ENCODE assay signal across 17 cellular contexts in the genomic region with DNA sequence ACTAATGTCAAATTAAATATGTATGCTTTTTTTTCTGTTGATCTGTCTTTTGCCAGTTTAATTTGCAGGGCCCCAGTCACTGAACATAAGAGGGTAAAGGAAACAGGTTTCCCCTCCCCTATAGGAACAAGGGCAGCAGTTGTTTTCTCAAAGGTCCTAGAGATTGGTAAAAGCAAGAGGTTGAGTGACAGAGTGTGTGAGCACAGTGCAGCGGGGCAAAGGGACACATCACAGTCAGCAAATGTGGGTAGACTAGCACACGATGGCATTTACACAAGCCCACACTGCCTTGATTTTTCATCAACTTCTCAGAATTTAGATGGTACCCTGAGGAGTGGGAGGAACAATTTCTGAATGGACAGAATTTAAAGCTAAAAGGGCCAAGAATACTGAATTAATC.
DNase-seq lines count a peak whose midpoint lies in the region; ATAC-seq and TF ChIP-seq lines count a peak whose summit lies in the region.
"Had no signal": no experiment of that assay in that cellular context is flagged by ENCODE, and none has a peak within 500 bp of the region (broad histone marks: within the 10 kb centered on the region; RNA-seq: fewer than 3 reads in every experiment).

No MANE protein-coding gene starts in this region.

- no peaks in the 10 kb centered on the region for H3K36me3 ChIP-seq in body of pancreas (replicated peaks in 1 of 2; ENCODE audit: insufficient read depth in 1 of 2, low read depth in 2 of 2)
- H3K36me3 ChIP-seq: SJCRH30 had no signal

- no peaks in the 10 kb centered on the region for H3K4me1 ChIP-seq in body of pancreas
- H3K4me1 ChIP-seq: SJCRH30 had no signal

- ATAC-seq in activated CD8-positive, alpha-beta T cell treated with anti-CD3 and anti-CD28 coated beads for 36 hours: peak; percentile 34
- no peak for ATAC-seq in activated CD8-positive, alpha-beta T cell treated with anti-CD3 and anti-CD28 coated beads, Interleukin-2, amount 10 ng/mL, durations not matched to agents 7 days and 5 days
- ATAC-seq in GM19035 (IDR thresholded peaks at IDR 0.05; ENCODE audit: unreplicated experiment) (peak; percentile 26), body of pancreas (no peak)
- peak; percentile 76 for ATAC-seq in stimulated activated effector memory CD8-positive, alpha-beta T cell treated with anti-CD3 and anti-CD28 coated beads, Interleukin-12 subunit alpha, Interleukin-12 subunit beta, amount 100 ng/mL, for 72 hours

- no peak for DNase-seq in activated CD8-positive, alpha-beta T cell treated with anti-CD3 and anti-CD28 coated beads for 36 hours
- no peak for DNase-seq in activated CD8-positive, alpha-beta T cell treated with anti-CD3 and anti-CD28 coated beads, Interleukin-2, amount 10 ng/mL, durations not matched to agents 7 days and 5 days
- DNase-seq in RPMI8226 (peak; percentile 22), body of pancreas (no peak), NCI-H524 (lab: John Stamatoyannopoulos, UW) (no peak)
- DNase-seq in stimulated activated effector memory CD8-positive, alpha-beta T cell treated with anti-CD3 and anti-CD28 coated beads, Interleukin-12 subunit alpha, Interleukin-12 subunit beta, amount 100 ng/mL, for 72 hours (ENCODE audit: low spot score in 2 of 2): no peak
- DNase-seq in activated CD8-positive, alpha-beta memory T cell treated with anti-CD3 and anti-CD28 coated beads for 24 hours: no peak
- DNase-seq: HFFc6; NCI-H1092; NCI-H2107; NCI-H526 treated with DMSO at 0.1 percent for 48 hours; NK-92 treated with Interleukin-12 subunit alpha and Interleukin-12 subunit beta, amount 100 ng/mL, for 24 hours; OCI-M1; SJCRH30 had no signal

- H3K27ac Mint-ChIP-seq in activated CD8-positive, alpha-beta T cell treated with anti-CD3 and anti-CD28 coated beads for 36 hours: no peak overlapping the region
- H3K27ac Mint-ChIP-seq in activated CD8-positive, alpha-beta T cell treated with anti-CD3 and anti-CD28 coated beads, Interleukin-2, amount 10 ng/mL, durations not matched to agents 7 days and 5 days: no peak overlapping the region
- no peak overlapping the region for H3K27ac Mint-ChIP-seq in stimulated activated effector memory CD8-positive, alpha-beta T cell treated with anti-CD3 and anti-CD28 coated beads, Interleukin-12 subunit alpha, Interleukin-12 subunit beta, amount 100 ng/mL, for 72 hours
- H3K27ac Mint-ChIP-seq: HFFc6 had no signal

- H3K27me3 Mint-ChIP-seq in activated CD8-positive, alpha-beta T cell treated with anti-CD3 and anti-CD28 coated beads for 36 hours: no peaks in the 10 kb centered on the region
- peaks cover 4% of the 10 kb centered on the region for H3K27me3 Mint-ChIP-seq in activated CD8-positive, alpha-beta T cell treated with anti-CD3 and anti-CD28 coated beads, Interleukin-2, amount 10 ng/mL, durations not matched to agents 7 days and 5 days (ENCODE audit: low read depth)

- intact Hi-C loops in activated CD8-positive, alpha-beta T cell treated with anti-CD3 and anti-CD28 coated beads for 36 hours (cut with micrococcal nuclease): no loop called here
- intact Hi-C loops in body of pancreas (cut with DNase I): no loop called here

- WGBS in body of pancreas, 2 donors: 82 to 100% methylated on average over 2 of the region's 2 CpGs

- no peak overlapping the region for H3K27ac ChIP-seq in body of pancreas
- H3K27ac ChIP-seq: C4-2B, RWPE1, SJCRH30 had no signal

- no peak overlapping the region for H3K4me3 ChIP-seq in body of pancreas
- H3K4me3 ChIP-seq: SJCRH30 had no signal

- no peaks in the 10 kb centered on the region for H3K27me3 ChIP-seq in body of pancreas
- H3K27me3 ChIP-seq: SJCRH30 had no signal

- no peak overlapping the region for H3K4me3 Mint-ChIP-seq in activated CD8-positive, alpha-beta T cell treated with anti-CD3 and anti-CD28 coated beads for 36 hours
- H3K4me3 Mint-ChIP-seq in activated CD8-positive, alpha-beta T cell treated with anti-CD3 and anti-CD28 coated beads, Interleukin-2, amount 10 ng/mL, durations not matched to agents 7 days and 5 days: no peak overlapping the region
- no peak overlapping the region for H3K4me3 Mint-ChIP-seq in stimulated activated effector memory CD8-positive, alpha-beta T cell treated with anti-CD3 and anti-CD28 coated beads, Interleukin-12 subunit alpha, Interleukin-12 subunit beta, amount 100 ng/mL, for 72 hours
- H3K4me3 Mint-ChIP-seq: HFFc6 had no signal

- H3K4me1 Mint-ChIP-seq in activated CD8-positive, alpha-beta T cell treated with anti-CD3 and anti-CD28 coated beads for 36 hours (ENCODE audit: low read depth): peaks cover 17% of the 10 kb centered on the region
- H3K4me1 Mint-ChIP-seq in activated CD8-positive, alpha-beta T cell treated with anti-CD3 and anti-CD28 coated beads, Interleukin-2, amount 10 ng/mL, durations not matched to agents 7 days and 5 days (ENCODE audit: low read depth): peaks cover 8% of the 10 kb centered on the region
- H3K4me1 Mint-ChIP-seq in stimulated activated effector memory CD8-positive, alpha-beta T cell treated with anti-CD3 and anti-CD28 coated beads, Interleukin-12 subunit alpha, Interleukin-12 subunit beta, amount 100 ng/mL, for 72 hours: peaks cover 18% of the 10 kb centered on the region

- no peak for TF ChIP-seq CTCF in activated CD8-positive, alpha-beta T cell treated with anti-CD3 and anti-CD28 coated beads for 36 hours (IDR thresholded peaks at IDR 0.05)
- no peak for TF ChIP-seq CTCF in body of pancreas (IDR thresholded peaks at IDR 0.05)

- CTCF ChIA-PET in activated CD8-positive, alpha-beta T cell treated with anti-CD3 and anti-CD28 coated beads for 36 hours (lab: Charles Lee): interaction anchor here (1.2 kb wide), 1 partner anchor 96 kb away, joined by 4 read pairs; no protein-coding TSS in a partner anchor
- CTCF ChIA-PET in activated CD8-positive, alpha-beta T cell treated with anti-CD3 and anti-CD28 coated beads, Interleukin-2, amount 10 ng/mL, durations not matched to agents 7 days and 5 days (lab: Charles Lee): interaction anchor here (1.0 kb wide), 1 partner anchor 216 kb away, joined by 3 read pairs; no protein-coding TSS in a partner anchor

- H3K9me3 ChIP-seq in body of pancreas: no peaks in the 10 kb centered on the region
- H3K9me3 ChIP-seq: SJCRH30 had no signal

- no peaks in the 10 kb centered on the region for H3K36me3 Mint-ChIP-seq in activated CD8-positive, alpha-beta T cell treated with anti-CD3 and anti-CD28 coated beads for 36 hours (ENCODE audit: low read depth)
- H3K36me3 Mint-ChIP-seq in activated CD8-positive, alpha-beta T cell treated with anti-CD3 and anti-CD28 coated beads, Interleukin-2, amount 10 ng/mL, durations not matched to agents 7 days and 5 days (ENCODE audit: low read depth): no peaks in the 10 kb centered on the region
- H3K36me3 Mint-ChIP-seq in stimulated activated effector memory CD8-positive, alpha-beta T cell treated with anti-CD3 and anti-CD28 coated beads, Interleukin-12 subunit alpha, Interleukin-12 subunit beta, amount 100 ng/mL, for 72 hours: no peaks in the 10 kb centered on the region

- TF ChIP-seq POLR2A in body of pancreas (IDR thresholded peaks at IDR 0.05): no peak

- H3K9me3 Mint-ChIP-seq in activated CD8-positive, alpha-beta T cell treated with anti-CD3 and anti-CD28 coated beads for 36 hours: no peaks in the 10 kb centered on the region
- no peaks in the 10 kb centered on the region for H3K9me3 Mint-ChIP-seq in activated CD8-positive, alpha-beta T cell treated with anti-CD3 and anti-CD28 coated beads, Interleukin-2, amount 10 ng/mL, durations not matched to agents 7 days and 5 days (ENCODE audit: insufficient read depth)
- no peaks in the 10 kb centered on the region for H3K9me3 Mint-ChIP-seq in stimulated activated effector memory CD8-positive, alpha-beta T cell treated with anti-CD3 and anti-CD28 coated beads, Interleukin-12 subunit alpha, Interleukin-12 subunit beta, amount 100 ng/mL, for 72 hours

- POLR2A ChIA-PET in activated CD8-positive, alpha-beta T cell treated with anti-CD3 and anti-CD28 coated beads for 36 hours (lab: Charles Lee): no interaction called here
- POLR2A ChIA-PET in activated CD8-positive, alpha-beta T cell treated with anti-CD3 and anti-CD28 coated beads, Interleukin-2, amount 10 ng/mL, durations not matched to agents 7 days and 5 days (lab: Charles Lee): no interaction called here

Comparison
In these comparisons a context has a peak if more than half of its experiments do, and no peak if none do; other contexts are left out.
1. ATAC-seq: peak in activated CD8-positive, alpha-beta T cell treated with anti-CD3 and anti-CD28 coated beads for 36 hours (single experiment), GM19035 (single experiment) and stimulated activated effector memory CD8-positive, alpha-beta T cell treated with anti-CD3 and anti-CD28 coated beads, Interleukin-12 subunit alpha, Interleukin-12 subunit beta, amount 100 ng/mL, for 72 hours (single experiment); none in activated CD8-positive, alpha-beta T cell treated with anti-CD3 and anti-CD28 coated beads, Interleukin-2, amount 10 ng/mL, durations not matched to agents 7 days and 5 days (single experiment) and body of pancreas (single experiment).